In the genomic region with DNA sequence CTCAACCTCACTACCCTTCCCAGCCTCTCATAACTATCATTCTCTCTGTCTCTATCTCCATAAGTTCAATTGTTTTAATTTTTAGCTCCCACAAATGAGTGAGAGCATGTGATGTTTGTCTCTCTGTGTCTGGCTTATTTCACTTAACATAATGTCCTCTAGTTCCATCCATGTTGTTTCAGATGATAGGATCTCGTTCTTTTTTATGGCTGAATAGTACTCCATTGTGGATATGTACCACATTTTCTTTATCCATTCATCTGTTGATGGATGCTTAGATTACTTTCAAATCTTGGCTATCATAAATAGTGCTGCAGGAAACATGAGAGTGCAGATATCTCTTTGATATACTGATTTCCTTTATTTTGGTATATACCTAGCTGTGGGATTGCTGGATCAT, we compare ENCODE assay signal across 2 cellular contexts. TPM values are rescaled to one million over a fixed set of nuclear protein-coding genes. Genes with fewer than 3 reads are reported as not detected.
"Had no signal": no experiment of that assay in that cellular context is flagged by ENCODE, and none has a peak within 500 bp of the region (broad histone marks: within the 10 kb centered on the region; RNA-seq: fewer than 3 reads in every experiment).

No MANE protein-coding gene starts in this region.

RNA-seq across cellular contexts. Expression of gene TTC36, which starts 46.0 kb away (rescaled TPM):
- total RNA-seq: activated CD4-positive, alpha-beta memory T cell treated with anti-CD3 and anti-CD28 coated beads for 36 hours; body of pancreas had no signal
